In genomic region chr14:58901826-58902225, GRCh38 we compare ENCODE assay signal across 32 cellular contexts.
"Had no signal": no experiment of that assay in that cellular context is flagged by ENCODE, and none has a peak within 500 bp of the region (broad histone marks: within the 10 kb centered on the region; RNA-seq: fewer than 3 reads in every experiment).

No MANE protein-coding gene starts in this region.

- H3K27ac ChIP-seq: adrenal gland, body of pancreas, brain microvascular endothelial cell, breast epithelium, VCaP had no signal

- H3K4me1 ChIP-seq: adrenal gland, body of pancreas, breast epithelium had no signal

- H3K9me3 ChIP-seq: adrenal gland, body of pancreas, breast epithelium had no signal

- DNase-seq: activated B cell treated with CpG ODN at 0.5 μM for 24 hours; activated CD4-positive, alpha-beta memory T cell treated with anti-CD3 and anti-CD28 coated beads for 36 hours; activated CD4-positive, alpha-beta T cell treated with anti-CD3 and anti-CD28 coated beads for 4 hours; activated CD4-positive, alpha-beta T cell treated with anti-CD3 and anti-CD28 coated beads, Interleukin-2, amount 10 ng/mL, durations not matched to agents 24 days and 14 days; activated CD4-positive, alpha-beta T cell treated with anti-CD3 and anti-CD28 coated beads, Interleukin-2, amount 50 U/mL, for 1 hour; activated CD4-positive, alpha-beta T cell treated with anti-CD3 and anti-CD28 coated beads, Interleukin-2, amount 50 U/mL, for 4 hours; activated CD4-positive, CD25-positive, alpha-beta regulatory T cell treated with anti-CD3 and anti-CD28 coated beads, Interleukin-2, amount 50 U/mL, for 72 hours; activated CD8-positive, alpha-beta memory T cell treated with anti-CD3 and anti-CD28 coated beads, Interleukin-2, amount 50 U/mL, for 4 hours; activated CD8-positive, alpha-beta T cell treated with anti-CD3 and anti-CD28 coated beads for 36 hours; activated effector memory CD4-positive, alpha-beta T cell treated with anti-CD3 and anti-CD28 coated beads, Interleukin-2, amount 50 U/mL, for 16 hours; activated gamma-delta T cell treated with Interleukin-2 at 50 U/mL for 16 hours; activated naive CD4-positive, alpha-beta T cell; activated naive CD4-positive, alpha-beta T cell treated with anti-CD3 and anti-CD28 coated beads for 36 hours; activated naive CD4-positive, alpha-beta T cell treated with anti-CD3 and anti-CD28 coated beads, Interleukin-2, amount 50 U/mL, for 16 hours; activated naive CD8-positive, alpha-beta T cell treated with anti-CD3 and anti-CD28 coated beads for 36 hours; activated T-cell treated with anti-CD3 and anti-CD28 coated beads for 4 hours; activated T-cell treated with anti-CD3 and anti-CD28 coated beads, Interleukin-2, amount 50 U/mL, for 1 hour; activated T-cell treated with anti-CD3 and anti-CD28 coated beads, Interleukin-2, amount 50 U/mL, for 4 hours; activated T-cell treated with anti-CD3 and anti-CD28 coated beads, Interleukin-2, amount 50 U/mL, for 72 hours; adrenal gland; amniotic stem cell; aorta; body of pancreas; brain microvascular endothelial cell; central memory CD4-positive, alpha-beta T cell; T-helper 1 cell; T-helper 2 cell; T-helper 9 cell had no signal

- H3K36me3 ChIP-seq: adrenal gland, brain microvascular endothelial cell, breast epithelium had no signal

- H3K27me3 ChIP-seq: adrenal gland, body of pancreas, brain microvascular endothelial cell, breast epithelium had no signal

- ATAC-seq: activated CD8-positive, alpha-beta T cell treated with anti-CD3 and anti-CD28 coated beads for 36 hours; activated naive CD4-positive, alpha-beta T cell treated with anti-CD3 and anti-CD28 coated beads, Interleukin-2, amount 50 U/mL, for 72 hours; activated T-cell treated with anti-CD3 and anti-CD28 coated beads, Interleukin-2, amount 50 U/mL, for 4 hours; activated T-cell treated with anti-CD3 and anti-CD28 coated beads, Interleukin-2, amount 50 U/mL, for 72 hours; activated T-helper 17 cell treated with anti-CD3 and anti-CD28 coated beads, Interleukin-2, amount 50 U/mL, for 72 hours; body of pancreas had no signal

- H3K4me3 ChIP-seq: adrenal gland, body of pancreas, breast epithelium had no signal
